Comparison of ENCODE assay signal across 19 cellular contexts in the genomic region with DNA sequence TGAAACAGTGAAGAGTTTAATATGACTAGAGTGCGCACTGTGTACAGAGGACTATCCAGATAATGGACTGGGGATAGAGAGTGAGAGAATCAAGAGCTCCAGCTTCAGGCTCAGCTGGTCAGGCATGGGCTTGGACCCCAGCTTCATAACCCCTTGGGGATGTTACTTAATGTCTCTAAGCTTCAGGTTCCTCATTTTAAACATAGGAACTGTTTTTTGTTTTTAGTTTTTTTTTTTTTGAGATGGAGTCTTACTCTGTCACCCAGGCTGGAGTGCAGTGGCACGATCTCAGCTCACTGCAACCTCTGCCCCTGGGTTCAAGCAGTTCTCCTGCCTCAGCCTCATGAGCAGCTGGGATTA. TPM values are rescaled to one million over a fixed set of nuclear protein-coding genes. Genes with fewer than 3 reads are reported as not detected.
"Had no signal": no experiment of that assay in that cellular context is flagged by ENCODE, and none has a peak within 500 bp of the region (broad histone marks: within the 10 kb centered on the region; RNA-seq: fewer than 3 reads in every experiment).

No MANE protein-coding gene starts in this region.

- H3K27me3 Mint-ChIP-seq: activated CD4-positive, alpha-beta memory T cell treated with anti-CD3 and anti-CD28 coated beads for 36 hours; activated naive CD8-positive, alpha-beta T cell had no signal

- H3K36me3 Mint-ChIP-seq: activated CD4-positive, alpha-beta memory T cell treated with anti-CD3 and anti-CD28 coated beads for 36 hours; stimulated activated effector memory CD8-positive, alpha-beta T cell treated with anti-CD3 and anti-CD28 coated beads, Interleukin-12 subunit alpha, Interleukin-12 subunit beta, amount 100 ng/mL, for 72 hours had no signal

- ATAC-seq: effector memory CD8-positive, alpha-beta T cell; left colon; lower lobe of right lung; stimulated activated effector memory CD8-positive, alpha-beta T cell treated with anti-CD3 and anti-CD28 coated beads, Interleukin-12 subunit alpha, Interleukin-12 subunit beta, amount 100 ng/mL, for 72 hours had no signal

- H3K4me1 ChIP-seq: esophagus squamous epithelium, lower lobe of right lung, thyroid gland had no signal

- DNase-seq: activated CD4-positive, alpha-beta memory T cell treated with anti-CD3 and anti-CD28 coated beads for 36 hours; activated CD4-positive, alpha-beta T cell treated with anti-CD3 and anti-CD28 coated beads for 4 hours; effector memory CD8-positive, alpha-beta T cell; esophagus squamous epithelium; hippocampal formation; islet precursor cell; left colon; lower lobe of right lung; occipital lobe; posterior cingulate gyrus; sigmoid colon; stimulated activated CD4-positive, alpha-beta T cell treated with anti-CD3 and anti-CD28 coated beads, Interleukin-4, amount 100 ng/mL, for 24 hours; thyroid gland had no signal

- H3K4me1 Mint-ChIP-seq: nephron had no signal

- H3K4me3 ChIP-seq: cardiac muscle cell, esophagus squamous epithelium, lower lobe of right lung, sigmoid colon, thyroid gland had no signal

- H3K9me3 ChIP-seq: esophagus squamous epithelium, lower lobe of right lung, sigmoid colon, thyroid gland had no signal

- H3K9me3 Mint-ChIP-seq: activated CD4-positive, alpha-beta memory T cell treated with anti-CD3 and anti-CD28 coated beads for 36 hours; effector memory CD8-positive, alpha-beta T cell; nephron; stimulated activated effector memory CD8-positive, alpha-beta T cell treated with anti-CD3 and anti-CD28 coated beads, Interleukin-12 subunit alpha, Interleukin-12 subunit beta, amount 100 ng/mL, for 72 hours had no signal

- H3K4me3 Mint-ChIP-seq: activated CD4-positive, alpha-beta memory T cell treated with anti-CD3 and anti-CD28 coated beads for 36 hours; activated naive CD8-positive, alpha-beta T cell; effector memory CD8-positive, alpha-beta T cell; nephron; stimulated activated effector memory CD8-positive, alpha-beta T cell treated with anti-CD3 and anti-CD28 coated beads, Interleukin-12 subunit alpha, Interleukin-12 subunit beta, amount 100 ng/mL, for 72 hours had no signal

- H3K27ac Mint-ChIP-seq: activated CD4-positive, alpha-beta memory T cell treated with anti-CD3 and anti-CD28 coated beads for 36 hours; activated naive CD8-positive, alpha-beta T cell; effector memory CD8-positive, alpha-beta T cell; nephron; stimulated activated effector memory CD8-positive, alpha-beta T cell treated with anti-CD3 and anti-CD28 coated beads, Interleukin-12 subunit alpha, Interleukin-12 subunit beta, amount 100 ng/mL, for 72 hours had no signal

- H3K27me3 ChIP-seq: cardiac muscle cell, esophagus squamous epithelium, sigmoid colon, thyroid gland had no signal

- H3K36me3 ChIP-seq: cardiac muscle cell, esophagus squamous epithelium, lower lobe of right lung, sigmoid colon, thyroid gland had no signal

- H3K27ac ChIP-seq: cardiac muscle cell, esophagus squamous epithelium, lower lobe of right lung, sigmoid colon, thyroid gland had no signal

RNA-seq across cellular contexts. Expression of gene CPNE9, which starts 18.0 kb away (rescaled TPM):
- total RNA-seq: activated CD4-positive, alpha-beta memory T cell treated with anti-CD3 and anti-CD28 coated beads for 36 hours; cardiac muscle cell; dermis microvascular lymphatic vessel endothelial cell; esophagus squamous epithelium; left colon; renal cortical epithelial cell; thyroid gland had no signal
